Comparison of ENCODE assay signal across 9 cellular contexts in the genomic region with DNA sequence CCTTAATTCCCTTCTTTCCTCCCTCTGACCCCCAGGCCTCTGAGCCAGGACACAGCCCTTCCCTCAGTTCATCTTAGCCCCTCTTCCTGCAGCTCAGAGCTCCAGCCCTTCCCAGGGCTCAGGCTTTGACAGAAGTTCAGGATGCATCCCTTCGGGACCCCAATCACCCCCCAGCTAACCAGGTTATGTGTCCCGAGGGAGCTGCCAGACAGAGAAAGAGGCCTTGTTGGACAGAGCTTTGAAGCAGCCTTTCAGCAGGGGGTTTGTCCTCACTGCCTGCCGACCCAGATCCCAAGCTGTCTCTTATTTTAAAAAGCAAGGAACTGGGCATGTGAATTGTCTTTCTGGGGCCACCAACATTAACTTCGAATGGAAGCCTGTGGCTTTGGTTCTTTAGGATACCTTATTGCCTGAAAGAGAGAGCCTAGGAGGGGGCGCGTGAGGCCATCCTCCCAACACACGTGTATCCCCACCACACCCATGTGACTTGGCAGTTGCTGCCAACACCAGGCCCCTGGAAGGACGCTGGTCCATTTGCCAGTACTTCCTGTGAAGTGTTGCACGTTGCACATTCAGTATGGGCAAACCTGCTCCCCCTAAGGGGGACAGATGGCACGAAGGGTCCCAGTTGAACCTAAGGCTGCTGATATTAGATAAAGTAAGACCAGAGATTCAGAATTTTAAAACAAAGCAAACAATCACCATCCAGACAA. TPM values are rescaled to one million over a fixed set of nuclear protein-coding genes. Genes with fewer than 3 reads are reported as not detected.
A peak's percentile ranks its signal among the peaks of the same experiment; 100 is the strongest.
DNase-seq lines count a peak whose midpoint lies in the region; ATAC-seq and TF ChIP-seq lines count a peak whose summit lies in the region.
"Had no signal": no experiment of that assay in that cellular context is flagged by ENCODE, and none has a peak within 500 bp of the region (broad histone marks: within the 10 kb centered on the region; RNA-seq: fewer than 3 reads in every experiment).

No MANE protein-coding gene starts in this region.

- TF ChIP-seq POLR2A in upper lobe of left lung (IDR thresholded peaks at IDR 0.05), result no peak

- 40 to 55% (median 44%) methylated on average over 10 of the region's 10 CpGs for WGBS in psoas muscle, 3 donors
- WGBS in upper lobe of left lung, 2 donors, result 42 to 54% methylated on average over 10 of the region's 10 CpGs

- H3K9ac ChIP-seq in NT2/D1 (ENCODE audit: insufficient read length, low read depth), result peak overlapping the region; percentile 80

- H3K9me3 ChIP-seq in NT2/D1 (ENCODE audit: insufficient read depth, low read length) (no peaks in the 10 kb centered on the region), psoas muscle (no peaks in the 10 kb centered on the region), upper lobe of left lung (no peaks in the 10 kb centered on the region)

- H3K27me3 ChIP-seq in NT2/D1 (ENCODE audit: insufficient read depth, insufficient read length), result peaks cover 17% of the 10 kb centered on the region
- no peaks in the 10 kb centered on the region for H3K27me3 ChIP-seq in psoas muscle (ENCODE audit: insufficient read depth in 3 of 3, low read length in 2 of 3)
- H3K27me3 ChIP-seq in upper lobe of left lung, result peaks cover 0 to 12% (median 3%) of the 10 kb centered on the region in 4 donors

- peaks cover 6% of the 10 kb centered on the region for H3K4me1 Mint-ChIP-seq in T-helper 2 cell treated with Interferon-gamma antibody and Interleukin-4, amounts not matched to agents 5 μg/mL and 100 μg/mL, for 36 hours (ENCODE audit: low read depth)
- peaks cover 7 to 8% of the 10 kb centered on the region in 2 donors for H3K4me1 Mint-ChIP-seq in effector memory CD8-positive, alpha-beta T cell (ENCODE audit: low read depth in 2 of 2)

- H3K4me3 ChIP-seq in NT2/D1 (ENCODE audit: insufficient read length, low read depth), result peak overlapping the region; percentile 21
- H3K4me3 ChIP-seq in psoas muscle, result peak overlapping the region; percentile 87
- H3K4me3 ChIP-seq in upper lobe of left lung, result no peak overlapping the region

- H3K27me3 Mint-ChIP-seq in T-helper 2 cell treated with Interferon-gamma antibody and Interleukin-4, amounts not matched to agents 5 μg/mL and 100 μg/mL, for 36 hours (ENCODE audit: low read depth), result peaks cover 25% of the 10 kb centered on the region
- H3K27me3 Mint-ChIP-seq in effector memory CD8-positive, alpha-beta T cell, result no peaks in the 10 kb centered on the region

- H3K27ac Mint-ChIP-seq in T-helper 2 cell treated with Interferon-gamma antibody and Interleukin-4, amounts not matched to agents 5 μg/mL and 100 μg/mL, for 36 hours, result no peak overlapping the region
- H3K27ac Mint-ChIP-seq in effector memory CD8-positive, alpha-beta T cell, result peak overlapping the region in 1 of 2 donors; percentile 49

- peak overlapping the region; percentile 56 for H3K4me3 Mint-ChIP-seq in T-helper 2 cell treated with Interferon-gamma antibody and Interleukin-4, amounts not matched to agents 5 μg/mL and 100 μg/mL, for 36 hours
- peak overlapping the region; percentile 87 to 89 for H3K4me3 Mint-ChIP-seq in effector memory CD8-positive, alpha-beta T cell

- H3K4me1 ChIP-seq in NT2/D1 (ENCODE audit: insufficient read depth, insufficient read length), result peaks cover 6% of the 10 kb centered on the region
- H3K4me1 ChIP-seq in psoas muscle, result peaks cover 20% of the 10 kb centered on the region
- peaks cover 15 to 22% (median 19%) of the 10 kb centered on the region in 4 donors for H3K4me1 ChIP-seq in upper lobe of left lung

- ATAC-seq in effector memory CD8-positive, alpha-beta T cell (replicated peaks), result no peak
- peak in 1 of 4 donors; percentile 18 for ATAC-seq in psoas muscle
- no peak for ATAC-seq in GM21737 (IDR thresholded peaks at IDR 0.05; ENCODE audit: unreplicated experiment)
- ATAC-seq in upper lobe of left lung (ENCODE audit: low FRiP score in 2 of 2), result no peak
- no peak for ATAC-seq in HG03196 (IDR thresholded peaks at IDR 0.05; ENCODE audit: unreplicated experiment)

- TF ChIP-seq EP300 in upper lobe of left lung (IDR thresholded peaks at IDR 0.05), result no peak

- H3K9me3 Mint-ChIP-seq in T-helper 2 cell treated with Interferon-gamma antibody and Interleukin-4, amounts not matched to agents 5 μg/mL and 100 μg/mL, for 36 hours, result no peaks in the 10 kb centered on the region
- H3K9me3 Mint-ChIP-seq in effector memory CD8-positive, alpha-beta T cell, result no peaks in the 10 kb centered on the region

- H3K36me3 ChIP-seq in NT2/D1 (ENCODE audit: insufficient read depth, insufficient read length, low read length) (peaks cover 9% of the 10 kb centered on the region), psoas muscle (ENCODE audit: insufficient read depth in 1 of 2, low read depth in 1 of 2) (no peaks in the 10 kb centered on the region), upper lobe of left lung (no peaks in the 10 kb centered on the region)

- no peak for DNase-seq in T-helper 2 cell treated with Interferon-gamma antibody and Interleukin-4, amounts not matched to agents 5 μg/mL and 100 μg/mL, for 36 hours (ENCODE audit: low spot score)
- DNase-seq in T-helper 2 cell, result no peak
- no peak for DNase-seq in NT2/D1 (ENCODE audit: low read depth, low spot score)
- no peak for DNase-seq in effector memory CD8-positive, alpha-beta T cell
- no peak for DNase-seq in psoas muscle
- no peak for DNase-seq in upper lobe of left lung

- intact Hi-C loops in psoas muscle (cut with DNase I), result loop anchor here (5.0 kb wide), 1 partner anchor 35 kb away; no protein-coding TSS in a partner anchor

- no peak overlapping the region for H3K27ac ChIP-seq in psoas muscle
- no peak overlapping the region for H3K27ac ChIP-seq in upper lobe of left lung

- TF ChIP-seq CTCF in psoas muscle (IDR thresholded peaks at IDR 0.05), result no peak
- no peak for TF ChIP-seq CTCF in upper lobe of left lung (IDR thresholded peaks at IDR 0.05)

- H3K36me3 Mint-ChIP-seq in T-helper 2 cell treated with Interferon-gamma antibody and Interleukin-4, amounts not matched to agents 5 μg/mL and 100 μg/mL, for 36 hours (ENCODE audit: low read depth), result no peaks in the 10 kb centered on the region
- peaks cover 6% of the 10 kb centered on the region for H3K36me3 Mint-ChIP-seq in effector memory CD8-positive, alpha-beta T cell (ENCODE audit: insufficient read depth)

RNA-seq across cellular contexts. Expression of gene CCDC136, which starts 0.9 kb away (rescaled TPM):
- total RNA-seq in psoas muscle (10 to 100 TPM in 2 of 4 donors, 1 to 10 TPM in 2; 3.9 to 15.7 (median 11.7) TPM), upper lobe of left lung (1 to 10 TPM in 5 of 6 donors, under 1 TPM in 1; 0.46 to 7.2 (median 2.2) TPM)
- 10 to 100 TPM; 13.4 to 24.5 (median 15.5) TPM for polyA plus RNA-seq in psoas muscle

RNA-seq across cellular contexts. Expression of gene OPN1SW, which starts 17.0 kb away (rescaled TPM):
- total RNA-seq in psoas muscle (not detected), upper lobe of left lung (not detected)
- polyA plus RNA-seq in psoas muscle, result under 1 TPM in 1 of 3 donors, not detected in 2; 0.10 TPM
- total RNA-seq: epithelial cell of proximal tubule had no signal

RNA-seq across cellular contexts. Expression of gene FLNC, which starts 37.6 kb away (rescaled TPM):
- 1,000 to 10,000 TPM; 2,884 to 6,311 (median 4,401) TPM for total RNA-seq in psoas muscle
- polyA plus RNA-seq in psoas muscle, result 1,000 to 10,000 TPM; 1,080 to 4,011 (median 1,658) TPM
- 10 to 100 TPM in 1 of 6 donors, 1 to 10 TPM in 5; 2.1 to 19.6 (median 4.9) TPM for total RNA-seq in upper lobe of left lung

RNA-seq across cellular contexts. Expression of gene CALU, which starts 53.5 kb away (rescaled TPM):
- total RNA-seq in psoas muscle (100 to 1,000 TPM in 1 of 4 donors, 10 to 100 TPM in 3; 52.0 to 236 (median 80.9) TPM), upper lobe of left lung (100 to 1,000 TPM in 2 of 6 donors, 10 to 100 TPM in 4; 25.1 to 113 (median 76.6) TPM)
- polyA plus RNA-seq in psoas muscle, result 100 to 1,000 TPM in 2 of 3 donors, 10 to 100 TPM in 1; 84.6 to 215 (median 141) TPM

Comparison
In these comparisons a context has a peak if more than half of its experiments do, and no peak if none do; other contexts are left out.
1. H3K4me3 ChIP-seq: peak in NT2/D1 (single experiment) and psoas muscle (single experiment); none in upper lobe of left lung (0 of 4).
2. RNA of gene FLNC, which starts 37.6 kb away (total RNA-seq): 2,884 to 6,311 TPM in psoas muscle; 2.1 to 19.6 TPM in upper lobe of left lung; every median in the first group is over 100 times any median in the second.